Comparison of ENCODE assay signal across 8 cellular contexts in genomic region chr7:68176974-68177373, GRCh38.
DNase-seq lines count a peak whose midpoint lies in the region; ATAC-seq, FAIRE-seq and TF ChIP-seq lines count a peak whose summit lies in the region.

No MANE protein-coding gene starts in this region.

- FAIRE-seq in GM19239 (lab: Jason Lieb, UNC): no peak

- H3K9me3 Mint-ChIP-seq in activated CD4-positive, alpha-beta T cell treated with anti-CD3 and anti-CD28 coated beads for 36 hours (ENCODE audit: low read depth): peaks cover 11% of the 10 kb centered on the region
- peaks cover 43% of the 10 kb centered on the region for H3K9me3 Mint-ChIP-seq in endothelial cell (ENCODE audit: unreplicated experiment)

- CTCF ChIA-PET in activated CD4-positive, alpha-beta T cell treated with anti-CD3 and anti-CD28 coated beads for 36 hours (lab: Charles Lee): no interaction called here

- no peaks in the 10 kb centered on the region for H3K36me3 Mint-ChIP-seq in activated CD4-positive, alpha-beta T cell treated with anti-CD3 and anti-CD28 coated beads for 36 hours (ENCODE audit: low read depth)
- H3K36me3 Mint-ChIP-seq in endothelial cell (ENCODE audit: low read depth, unreplicated experiment): peaks cover 16% of the 10 kb centered on the region

- no peaks in the 10 kb centered on the region for H3K27me3 ChIP-seq in ovary

- no peaks in the 10 kb centered on the region for H3K9me3 ChIP-seq in ovary

- intact Hi-C loops in activated CD4-positive, alpha-beta T cell treated with anti-CD3 and anti-CD28 coated beads for 36 hours (cut with DNase I, micrococcal nuclease): loop anchor here in 1 of 2 experiments (2.0 kb wide), 1 partner anchor 1984 kb away; no protein-coding TSS in a partner anchor
- intact Hi-C loops in ovary (cut with DNase I): loop anchor here in 1 of 4 donors (10.0 kb wide), 1 partner anchor 1602 kb away; no protein-coding TSS in a partner anchor

- DNase-seq in activated CD4-positive, alpha-beta T cell treated with anti-CD3 and anti-CD28 coated beads for 36 hours: peak; percentile 24
- DNase-seq in activated CD4-positive, alpha-beta T cell treated with anti-CD3 and anti-CD28 coated beads for 4 hours: no peak
- DNase-seq in NCI-H1436 treated with DMSO at 0.1 percent for 48 hours (lab: John Stamatoyannopoulos, UW) (peak; percentile 17), SK-N-DZ (ENCODE audit: low spot score) (peak; percentile 79), fibroblast of the conjunctiva (ENCODE audit: low read depth) (peak; percentile 17), ovary (peak in 4 of 5 donors; percentile 13 to 25 (median 20)), endothelial cell (ENCODE audit: low spot score) (no peak), GM19239 (ENCODE audit: insufficient read length, low spot score) (no peak)

- no peaks in the 10 kb centered on the region for H3K27me3 Mint-ChIP-seq in activated CD4-positive, alpha-beta T cell treated with anti-CD3 and anti-CD28 coated beads for 36 hours
- peaks cover 8% of the 10 kb centered on the region for H3K27me3 Mint-ChIP-seq in endothelial cell (ENCODE audit: unreplicated experiment)

- POLR2A ChIA-PET in activated CD4-positive, alpha-beta T cell treated with anti-CD3 and anti-CD28 coated beads for 36 hours (lab: Charles Lee): no interaction called here

- no peaks in the 10 kb centered on the region for H3K4me1 Mint-ChIP-seq in activated CD4-positive, alpha-beta T cell treated with anti-CD3 and anti-CD28 coated beads for 36 hours
- no peaks in the 10 kb centered on the region for H3K4me1 Mint-ChIP-seq in endothelial cell (ENCODE audit: unreplicated experiment)

- peak in 2 of 3 donors; percentile 19 to 31 for TF ChIP-seq CTCF in ovary (IDR thresholded peaks at IDR 0.05)
- TF ChIP-seq CTCF in endothelial cell (IDR thresholded peaks at IDR 0.05; ENCODE audit: unreplicated experiment): no peak

- H3K36me3 ChIP-seq in ovary: no peaks in the 10 kb centered on the region

- TF ChIP-seq EP300 in ovary (IDR thresholded peaks at IDR 0.05): no peak

- no peak overlapping the region for H3K4me3 Mint-ChIP-seq in activated CD4-positive, alpha-beta T cell treated with anti-CD3 and anti-CD28 coated beads for 36 hours
- no peak overlapping the region for H3K4me3 Mint-ChIP-seq in endothelial cell (ENCODE audit: unreplicated experiment)

- WGBS in ovary, 3 donors: 6 to 31% (median 24%) methylated on average over 9 of the region's 9 CpGs

- no peak overlapping the region for H3K27ac Mint-ChIP-seq in activated CD4-positive, alpha-beta T cell treated with anti-CD3 and anti-CD28 coated beads for 36 hours
- H3K27ac Mint-ChIP-seq in endothelial cell (ENCODE audit: unreplicated experiment): no peak overlapping the region

- no peak overlapping the region for H3K4me3 ChIP-seq in ovary

- no peak for ATAC-seq in activated CD4-positive, alpha-beta T cell treated with anti-CD3 and anti-CD28 coated beads for 36 hours

- no peak overlapping the region for H3K27ac ChIP-seq in ovary

- no peak for TF ChIP-seq POLR2A in ovary (IDR thresholded peaks at IDR 0.05)

- peaks cover 2% of the 10 kb centered on the region for H3K4me1 ChIP-seq in ovary (ENCODE audit: insufficient read depth)

Comparison
In these comparisons a context has a peak if more than half of its experiments do, and no peak if none do; other contexts are left out.
1. DNase-seq: peak in activated CD4-positive, alpha-beta T cell treated with anti-CD3 and anti-CD28 coated beads for 36 hours (single experiment), NCI-H1436 treated with DMSO at 0.1 percent for 48 hours (single experiment), SK-N-DZ (single experiment), fibroblast of the conjunctiva (single experiment) and ovary (4 of 5); none in activated CD4-positive, alpha-beta T cell treated with anti-CD3 and anti-CD28 coated beads for 4 hours (0 of 2), endothelial cell (single experiment) and GM19239 (single experiment).